Comparison of ENCODE assay signal across 1 cellular context in the genomic region with DNA sequence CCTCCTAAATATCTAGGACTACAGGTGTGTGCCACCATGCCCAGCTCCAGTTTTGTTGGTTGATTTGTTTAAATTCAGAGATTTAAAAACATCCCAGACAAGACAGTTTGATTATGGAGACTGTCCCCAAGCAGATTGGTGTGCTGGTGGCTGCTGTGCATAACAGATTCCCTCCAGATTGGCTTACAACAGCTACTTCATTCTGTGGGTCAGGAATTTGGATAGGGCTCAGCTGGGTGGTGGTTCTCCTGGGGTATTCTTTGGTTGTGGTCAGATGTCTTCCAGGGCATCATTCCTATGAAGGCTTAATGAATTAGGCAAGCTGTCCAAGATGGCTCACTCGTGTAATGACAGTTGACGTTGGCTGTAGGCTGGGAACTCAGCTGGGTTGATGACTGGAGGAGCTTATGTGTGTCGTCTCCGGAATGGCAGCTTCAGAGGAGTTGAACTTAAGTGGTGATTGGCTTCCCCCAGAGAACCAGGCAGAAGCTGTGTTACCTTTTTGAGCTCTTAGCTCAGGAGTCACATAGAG.
TF ChIP-seq lines count a peak whose summit lies in the region.

No MANE protein-coding gene starts in this region.

TF ChIP-seq in HepG2, 621 proteins besides CTCF, POLR2A, EP300 and RAD21:
- TF ChIP-seq CENPX (CRISPR knock-in tag; IDR thresholded peaks at IDR 0.05) = 0 out of 2 replicates have a peak, but pooled peaks have one; percentile 11
- 0 out of 2 replicates have a peak, but pooled peaks have one; percentile 38 for TF ChIP-seq HIVEP1 (CRISPR knock-in tag; IDR thresholded peaks at IDR 0.05)
- TF ChIP-seq POLR2AphosphoS5 (IDR thresholded peaks at IDR 0.05; ENCODE audit: low read depth, low read length) = peak; percentile 32; the same call in 1 of the 2 replicates
- TF ChIP-seq ZNF737 (CRISPR knock-in tag; IDR thresholded peaks at IDR 0.05; ENCODE audit: borderline replicate concordance) = 0 out of 2 replicates have a peak, but pooled peaks have one; percentile 74
- TF ChIP-seq, protein P1, sequence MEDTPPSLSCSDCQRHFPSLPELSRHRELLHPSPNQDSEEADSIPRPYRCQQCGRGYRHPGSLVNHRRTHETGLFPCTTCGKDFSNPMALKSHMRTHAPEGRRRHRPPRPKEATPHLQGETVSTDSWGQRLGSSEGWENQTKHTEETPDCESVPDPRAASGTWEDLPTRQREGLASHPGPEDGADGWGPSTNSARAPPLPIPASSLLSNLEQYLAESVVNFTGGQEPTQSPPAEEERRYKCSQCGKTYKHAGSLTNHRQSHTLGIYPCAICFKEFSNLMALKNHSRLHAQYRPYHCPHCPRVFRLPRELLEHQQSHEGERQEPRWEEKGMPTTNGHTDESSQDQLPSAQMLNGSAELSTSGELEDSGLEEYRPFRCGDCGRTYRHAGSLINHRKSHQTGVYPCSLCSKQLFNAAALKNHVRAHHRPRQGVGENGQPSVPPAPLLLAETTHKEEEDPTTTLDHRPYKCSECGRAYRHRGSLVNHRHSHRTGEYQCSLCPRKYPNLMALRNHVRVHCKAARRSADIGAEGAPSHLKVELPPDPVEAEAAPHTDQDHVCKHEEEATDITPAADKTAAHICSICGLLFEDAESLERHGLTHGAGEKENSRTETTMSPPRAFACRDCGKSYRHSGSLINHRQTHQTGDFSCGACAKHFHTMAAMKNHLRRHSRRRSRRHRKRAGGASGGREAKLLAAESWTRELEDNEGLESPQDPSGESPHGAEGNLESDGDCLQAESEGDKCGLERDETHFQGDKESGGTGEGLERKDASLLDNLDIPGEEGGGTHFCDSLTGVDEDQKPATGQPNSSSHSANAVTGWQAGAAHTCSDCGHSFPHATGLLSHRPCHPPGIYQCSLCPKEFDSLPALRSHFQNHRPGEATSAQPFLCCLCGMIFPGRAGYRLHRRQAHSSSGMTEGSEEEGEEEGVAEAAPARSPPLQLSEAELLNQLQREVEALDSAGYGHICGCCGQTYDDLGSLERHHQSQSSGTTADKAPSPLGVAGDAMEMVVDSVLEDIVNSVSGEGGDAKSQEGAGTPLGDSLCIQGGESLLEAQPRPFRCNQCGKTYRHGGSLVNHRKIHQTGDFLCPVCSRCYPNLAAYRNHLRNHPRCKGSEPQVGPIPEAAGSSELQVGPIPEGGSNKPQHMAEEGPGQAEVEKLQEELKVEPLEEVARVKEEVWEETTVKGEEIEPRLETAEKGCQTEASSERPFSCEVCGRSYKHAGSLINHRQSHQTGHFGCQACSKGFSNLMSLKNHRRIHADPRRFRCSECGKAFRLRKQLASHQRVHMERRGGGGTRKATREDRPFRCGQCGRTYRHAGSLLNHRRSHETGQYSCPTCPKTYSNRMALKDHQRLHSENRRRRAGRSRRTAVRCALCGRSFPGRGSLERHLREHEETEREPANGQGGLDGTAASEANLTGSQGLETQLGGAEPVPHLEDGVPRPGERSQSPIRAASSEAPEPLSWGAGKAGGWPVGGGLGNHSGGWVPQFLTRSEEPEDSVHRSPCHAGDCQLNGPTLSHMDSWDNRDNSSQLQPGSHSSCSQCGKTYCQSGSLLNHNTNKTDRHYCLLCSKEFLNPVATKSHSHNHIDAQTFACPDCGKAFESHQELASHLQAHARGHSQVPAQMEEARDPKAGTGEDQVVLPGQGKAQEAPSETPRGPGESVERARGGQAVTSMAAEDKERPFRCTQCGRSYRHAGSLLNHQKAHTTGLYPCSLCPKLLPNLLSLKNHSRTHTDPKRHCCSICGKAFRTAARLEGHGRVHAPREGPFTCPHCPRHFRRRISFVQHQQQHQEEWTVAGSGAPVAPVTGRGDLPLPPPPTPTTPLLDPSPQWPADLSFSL (CRISPR knock-in tag; IDR thresholded peaks at IDR 0.05) = no peak
- TF ChIP-seq ZNF329 (CRISPR knock-in tag; IDR thresholded peaks at IDR 0.05; ENCODE audit: low read depth) = no peak
- peak; percentile 96 for TF ChIP-seq ZNF331 (CRISPR knock-in tag; IDR thresholded peaks at IDR 0.05)
TF ChIP-seq in HepG2: peak in this region for 5.
